Comparison of ENCODE assay signal across 30 cellular contexts in genomic region chr2:217895070-217895635, GRCh38.
DNase-seq lines count a peak whose midpoint lies in the region; ATAC-seq, FAIRE-seq and TF ChIP-seq lines count a peak whose summit lies in the region.
"Had no signal": no experiment of that assay in that cellular context is flagged by ENCODE, and none has a peak within 500 bp of the region (broad histone marks: within the 10 kb centered on the region; RNA-seq: fewer than 3 reads in every experiment).

No MANE protein-coding gene starts in this region.

- DNase-seq in heart right ventricle (no peak), cardiac septum (ENCODE audit: low spot score) (no peak), kidney (peak; percentile 52), gastrocnemius medialis (no peak), upper lobe of right lung (peak; percentile 34), medulla oblongata (ENCODE audit: extremely low spot score) (no peak), smooth muscle cell (lab: John Stamatoyannopoulos, UW; ENCODE audit: unreplicated experiment) (no peak), HK-2 (ENCODE audit: unreplicated experiment) (no peak)
- DNase-seq: 8988T; activated CD8-positive, alpha-beta memory T cell treated with anti-CD3 and anti-CD28 coated beads, Interleukin-2, amount 10 ng/mL, durations not matched to agents 7 days and 5 days; activated naive CD8-positive, alpha-beta T cell treated with anti-CD3 and anti-CD28 coated beads, Interleukin-2, amount 50 U/mL, for 24 hours; activated T-cell treated with anti-CD3 and anti-CD28 coated beads, Interleukin-2, amount 50 U/mL, for 48 hours; C1 segment of cervical spinal cord; DMS153; dorsolateral prefrontal cortex; immature natural killer cell; Kasumi-1; midbrain; naive thymus-derived CD4-positive, alpha-beta T cell; NCI-H146; nucleus accumbens; SHP77; stimulated activated naive CD4-positive, alpha-beta T cell treated with Interleukin-2 at 50 U/mL for 16 hours; T-helper 17 cell had no signal

- in situ Hi-C loops in gastrocnemius medialis (cut with MboI; ENCODE audit: low sequenced_read_pairs in 4 of 4) = loop anchor here in 1 of 4 donors (10.0 kb wide), 1 partner anchor 90 kb away; no protein-coding TSS in a partner anchor

- H3K27ac ChIP-seq in heart right ventricle = peak overlapping the region in 7 of 10 donors; percentile 15 to 99 (median 38)
- H3K27ac ChIP-seq in kidney (ENCODE audit: low read depth in 2 of 2, low read length in 2 of 2) = no peak overlapping the region
- H3K27ac ChIP-seq in gastrocnemius medialis = peak overlapping the region; percentile 7 to 87 (median 67)
- H3K27ac ChIP-seq in upper lobe of right lung = peak overlapping the region; percentile 9
- no peak overlapping the region for H3K27ac ChIP-seq in smooth muscle cell (ENCODE audit: low read depth)
- H3K27ac ChIP-seq: skin epidermis had no signal

- peaks cover 38 to 83% (median 76%) of the 10 kb centered on the region in 9 donors for H3K4me1 ChIP-seq in heart right ventricle
- peaks cover 35 to 45% of the 10 kb centered on the region in 2 donors for H3K4me1 ChIP-seq in kidney (ENCODE audit: control insufficient read depth in 1 of 2, insufficient read depth in 1 of 2, low read depth in 1 of 2, low read length in 2 of 2)
- H3K4me1 ChIP-seq in gastrocnemius medialis = peaks cover 40 to 48% of the 10 kb centered on the region in 2 donors
- peaks cover 61% of the 10 kb centered on the region for H3K4me1 ChIP-seq in upper lobe of right lung
- no peaks in the 10 kb centered on the region for H3K4me1 ChIP-seq in smooth muscle cell (ENCODE audit: low read depth)

- H3K27me3 ChIP-seq in heart right ventricle (no peaks in the 10 kb centered on the region), gastrocnemius medialis (no peaks in the 10 kb centered on the region), upper lobe of right lung (no peaks in the 10 kb centered on the region), smooth muscle cell (ENCODE audit: low read depth) (no peaks in the 10 kb centered on the region)
- H3K27me3 ChIP-seq: dorsolateral prefrontal cortex, tibial nerve had no signal

- H4K20me1 ChIP-seq in smooth muscle cell (ENCODE audit: low read depth) = peaks cover 100% of the 10 kb centered on the region

- no peak for FAIRE-seq in kidney (lab: Jason Lieb, UNC)
- FAIRE-seq: GM18507, H54 had no signal

- no peak overlapping the region for H3K4me3 ChIP-seq in heart right ventricle
- H3K4me3 ChIP-seq in kidney (ENCODE audit: low read length in 2 of 2) = no peak overlapping the region
- H3K4me3 ChIP-seq in gastrocnemius medialis = no peak overlapping the region
- no peak overlapping the region for H3K4me3 ChIP-seq in upper lobe of right lung
- H3K4me3 ChIP-seq in smooth muscle cell = no peak overlapping the region
- H3K4me3 ChIP-seq: dorsolateral prefrontal cortex, skin epidermis, tibial nerve had no signal

- peaks cover 10% of the 10 kb centered on the region for H3K79me2 ChIP-seq in smooth muscle cell (ENCODE audit: low read depth)

- H3K9ac ChIP-seq in kidney (ENCODE audit: low read length in 2 of 2) (no peak overlapping the region), smooth muscle cell (ENCODE audit: low read depth) (no peak overlapping the region)

- H3K9me3 ChIP-seq in heart right ventricle (no peaks in the 10 kb centered on the region), kidney (ENCODE audit: control insufficient read depth in 1 of 2, low read length in 2 of 2) (no peaks in the 10 kb centered on the region), gastrocnemius medialis (no peaks in the 10 kb centered on the region), upper lobe of right lung (no peaks in the 10 kb centered on the region), smooth muscle cell (replicated peaks; ENCODE audit: low read depth) (no peaks in the 10 kb centered on the region)
- H3K9me3 ChIP-seq: tibial nerve had no signal

- no peak for TF ChIP-seq POLR2A in gastrocnemius medialis (IDR thresholded peaks at IDR 0.05)

- ATAC-seq in heart right ventricle (no peak), gastrocnemius medialis (no peak), upper lobe of right lung (no peak)
- ATAC-seq: activated CD8-positive, alpha-beta memory T cell treated with anti-CD3 and anti-CD28 coated beads, Interleukin-2, amount 10 ng/mL, durations not matched to agents 7 days and 5 days; activated naive CD8-positive, alpha-beta T cell treated with anti-CD3 and anti-CD28 coated beads, Interleukin-2, amount 50 U/mL, for 24 hours; left lobe of liver; naive thymus-derived CD4-positive, alpha-beta T cell; Panc1; T-helper 17 cell had no signal

- no peak overlapping the region for H3K4me2 ChIP-seq in smooth muscle cell

- H3K36me3 ChIP-seq in heart right ventricle (peaks cover 0 to 100% (median 85%) of the 10 kb centered on the region in 9 donors), kidney (ENCODE audit: control insufficient read depth in 1 of 2, insufficient read depth in 2 of 2, low read length in 2 of 2) (peaks cover 68 to 97% of the 10 kb centered on the region in 2 donors), gastrocnemius medialis (peaks cover 0 to 50% of the 10 kb centered on the region in 2 donors), upper lobe of right lung (peaks cover 97% of the 10 kb centered on the region), smooth muscle cell (ENCODE audit: low read depth) (peaks cover 5% of the 10 kb centered on the region)

- peaks cover under 1% of the 10 kb centered on the region for H3F3A ChIP-seq in smooth muscle cell (ENCODE audit: low read depth)

- intact Hi-C loops in heart right ventricle (cut with DNase I) (loop anchor here in 1 of 10 donors (10.0 kb wide), 1 partner anchor 50 kb away; no protein-coding TSS in a partner anchor), cardiac septum (cut with DNase I) (no loop called here), kidney (cut with DNase I) (loop anchor here (10.0 kb wide), 2 partner anchors 50 to 100 kb away; no protein-coding TSS in a partner anchor), gastrocnemius medialis (cut with DNase I; ENCODE audit: low total_unique reads) (no loop called here), upper lobe of right lung (cut with DNase I) (no loop called here)

- TF ChIP-seq CTCF in heart right ventricle (IDR thresholded peaks at IDR 0.05) = no peak
- no peak for TF ChIP-seq CTCF in kidney (IDR thresholded peaks at IDR 0.05; ENCODE audit: borderline replicate concordance, extremely low read depth, insufficient read depth)
- TF ChIP-seq CTCF in gastrocnemius medialis (IDR thresholded peaks at IDR 0.05 in 4 of 5, conservative IDR thresholded peaks at IDR 0.05 in 1 of 5) = no peak
- TF ChIP-seq CTCF in upper lobe of right lung (IDR thresholded peaks at IDR 0.05) = no peak
- no peak for TF ChIP-seq CTCF in smooth muscle cell (IDR thresholded peaks at IDR 0.05; ENCODE audit: borderline replicate concordance, insufficient read depth, poor library complexity, severe bottlenecking)

- 73 to 82% methylated on average over 19 of the region's 19 CpGs for WGBS in heart right ventricle, 2 donors
- 97% methylated on average over 16 of the region's 19 CpGs for WGBS in smooth muscle cell (ENCODE audit: low lambda C conversion rate)

- H2AFZ ChIP-seq in smooth muscle cell (ENCODE audit: low read depth) = no peak overlapping the region

Comparison
In these comparisons a context has a peak if more than half of its experiments do, and no peak if none do; other contexts are left out.
1. DNase-seq: peak in kidney (single experiment) and upper lobe of right lung (single experiment); none in heart right ventricle (0 of 2), cardiac septum (single experiment), gastrocnemius medialis (0 of 2), medulla oblongata (single experiment), smooth muscle cell (single experiment) and HK-2 (single experiment).
2. H3K27ac ChIP-seq: peak in heart right ventricle (7 of 10), gastrocnemius medialis (4 of 4) and upper lobe of right lung (single experiment); none in kidney (0 of 2) and smooth muscle cell (single experiment).